In genomic region chr7:142586611-142587010, GRCh38 we compare ENCODE assay signal across 21 cellular contexts.
DNase-seq lines count a peak whose midpoint lies in the region; FAIRE-seq and TF ChIP-seq lines count a peak whose summit lies in the region.
"Had no signal": no experiment of that assay in that cellular context is flagged by ENCODE, and none has a peak within 500 bp of the region (broad histone marks: within the 10 kb centered on the region; RNA-seq: fewer than 3 reads in every experiment).

No MANE protein-coding gene starts in this region.

- no peaks in the 10 kb centered on the region for H3K79me1 ChIP-seq in neuronal stem cell (ENCODE audit: low read depth, low read length)

- H3K9me3 Mint-ChIP-seq in activated naive CD4-positive, alpha-beta T cell treated with anti-CD3 and anti-CD28 coated beads, Interleukin-2, amount 50 U/mL, for 24 hours: no peaks in the 10 kb centered on the region
- no peaks in the 10 kb centered on the region for H3K9me3 Mint-ChIP-seq in activated naive CD4-positive, alpha-beta T cell treated with anti-CD3 and anti-CD28 coated beads for 36 hours
- H3K9me3 Mint-ChIP-seq: CD4-positive, CD25-positive, alpha-beta regulatory T cell; CD8-positive, alpha-beta memory T cell; GM23338 had no signal

- DNase-seq in activated naive CD4-positive, alpha-beta T cell treated with anti-CD3 and anti-CD28 coated beads for 36 hours: no peak
- no peak for DNase-seq in GM12891 (ENCODE audit: insufficient read length, low spot score)
- peak; percentile 56 for DNase-seq in small intestine
- no peak for DNase-seq in stomach
- no peak for DNase-seq in neuronal stem cell (ENCODE audit: low spot score)
- DNase-seq: 8988T; CD4-positive, CD25-positive, alpha-beta regulatory T cell; CD8-positive, alpha-beta memory T cell; COR-L47; DMS 273 treated with DMSO at 0.1 percent for 48 hours; DMS53; HCEC 1CT had no signal

- H2AK5ac ChIP-seq in neuronal stem cell (ENCODE audit: low read depth, low read length): no peak overlapping the region

- FAIRE-seq in GM12891 (lab: Jason Lieb, UNC) (no peak), small intestine (lab: Jason Lieb, UNC) (no peak)
- FAIRE-seq: G401.6, GM12892, GM18507, H54 had no signal

- no peak overlapping the region for H3K18ac ChIP-seq in neuronal stem cell (ENCODE audit: low read length)

- no peaks in the 10 kb centered on the region for H3K27me3 Mint-ChIP-seq in activated naive CD4-positive, alpha-beta T cell treated with anti-CD3 and anti-CD28 coated beads, Interleukin-2, amount 50 U/mL, for 24 hours
- no peaks in the 10 kb centered on the region for H3K27me3 Mint-ChIP-seq in activated naive CD4-positive, alpha-beta T cell treated with anti-CD3 and anti-CD28 coated beads for 36 hours (ENCODE audit: low read depth)
- H3K27me3 Mint-ChIP-seq: B cell; CD4-positive, CD25-positive, alpha-beta regulatory T cell; CD8-positive, alpha-beta memory T cell had no signal

- H2BK12ac ChIP-seq in neuronal stem cell (ENCODE audit: low read length): no peak overlapping the region

- H3K27ac Mint-ChIP-seq in activated naive CD4-positive, alpha-beta T cell treated with anti-CD3 and anti-CD28 coated beads, Interleukin-2, amount 50 U/mL, for 24 hours: peak overlapping the region; percentile 71
- no peak overlapping the region for H3K27ac Mint-ChIP-seq in activated naive CD4-positive, alpha-beta T cell treated with anti-CD3 and anti-CD28 coated beads for 36 hours
- H3K27ac Mint-ChIP-seq: B cell, GM23338 had no signal

- H3K9me3 ChIP-seq in small intestine (ENCODE audit: control insufficient read depth, low read depth) (no peaks in the 10 kb centered on the region), stomach (no peaks in the 10 kb centered on the region), neuronal stem cell (replicated peaks in 1 of 2; ENCODE audit: control insufficient read depth in 2 of 2, insufficient read depth in 1 of 2, low read depth in 1 of 2, low read length in 2 of 2) (no peaks in the 10 kb centered on the region)
- H3K9me3 ChIP-seq: BLaER1 treated with 17β-estradiol and CSF1 and Interleukin-3, amounts not matched to agents 10 nM and 100 nM had no signal

- H2AFZ ChIP-seq in neuronal stem cell (ENCODE audit: low read length): no peak overlapping the region
- H2AFZ ChIP-seq: GM23338 had no signal

- no peak overlapping the region for H3K4ac ChIP-seq in neuronal stem cell (ENCODE audit: low read length)

- no peaks in the 10 kb centered on the region for H3K36me3 Mint-ChIP-seq in activated naive CD4-positive, alpha-beta T cell treated with anti-CD3 and anti-CD28 coated beads, Interleukin-2, amount 50 U/mL, for 24 hours
- no peaks in the 10 kb centered on the region for H3K36me3 Mint-ChIP-seq in activated naive CD4-positive, alpha-beta T cell treated with anti-CD3 and anti-CD28 coated beads for 36 hours (ENCODE audit: low read depth)
- H3K36me3 Mint-ChIP-seq: CD4-positive, CD25-positive, alpha-beta regulatory T cell had no signal

- WGBS in small intestine, 3 donors: 53 to 62% (median 55%) methylated on average over 3 of the region's 3 CpGs
- 56 to 80% (median 68%) methylated on average over 3 of the region's 3 CpGs for WGBS in stomach, 5 donors
- no CpG with 5 or more reads among the region's 3 CpGs for WGBS in neuronal stem cell (ENCODE audit: extremely low coverage in 2 of 2, insufficient read length in 2 of 2, insufficient replicate concordance in 1 of 2), 2 donors

- TF ChIP-seq CTCF in VCaP (conservative IDR thresholded peaks at IDR 0.05): no peak
- TF ChIP-seq CTCF in stomach (IDR thresholded peaks at IDR 0.05): no peak

- intact Hi-C loops in activated naive CD4-positive, alpha-beta T cell treated with anti-CD3 and anti-CD28 coated beads for 36 hours (cut with micrococcal nuclease): loop anchor here (1.0 to 5.0 kb wide), 5 partner anchors 28 to 199 kb away; no protein-coding TSS in a partner anchor
- intact Hi-C loops in stomach (cut with DNase I; ENCODE audit: low total_unique reads): no loop called here

- TF ChIP-seq POLR2A in GM12891 (IDR thresholded peaks at IDR 0.05; ENCODE audit: low read depth, low read length): no peak
- TF ChIP-seq POLR2A in stomach (IDR thresholded peaks at IDR 0.05): no peak

- no peak overlapping the region for H3K4me2 ChIP-seq in neuronal stem cell (ENCODE audit: insufficient read depth, low read length, poor library complexity, severe bottlenecking)
- H3K4me2 ChIP-seq: BLaER1 treated with 17β-estradiol and CSF1 and Interleukin-3, amounts not matched to agents 10 nM and 100 nM; GM23338 had no signal

- H4K8ac ChIP-seq in neuronal stem cell (ENCODE audit: low read depth, low read length): no peak overlapping the region

- no peak for TF ChIP-seq EP300 in stomach (IDR thresholded peaks at IDR 0.05)

- H3K23ac ChIP-seq in neuronal stem cell (ENCODE audit: low read depth, low read length, poor library complexity): no peak overlapping the region

- H3K27ac ChIP-seq in VCaP (peak overlapping the region; percentile 7; the same call in 1 of the 2 replicates), small intestine (ENCODE audit: low read depth in 1 of 2, low read length in 1 of 2) (no peak overlapping the region), stomach (no peak overlapping the region), neuronal stem cell (replicated peaks; ENCODE audit: low read length) (no peak overlapping the region)
- H3K27ac ChIP-seq: BLaER1 treated with 17β-estradiol and CSF1 and Interleukin-3, amounts not matched to agents 10 nM and 100 nM had no signal

- CTCF ChIA-PET in activated naive CD4-positive, alpha-beta T cell treated with anti-CD3 and anti-CD28 coated beads for 36 hours (lab: Charles Lee): interaction anchor here (0.7 to 2.9 kb wide), 9 partner anchors 27 to 227 kb away, joined by 3 to 20 read pairs (median 6); no protein-coding TSS in a partner anchor

- H3K14ac ChIP-seq in neuronal stem cell (ENCODE audit: low read length): no peak overlapping the region

- H3K4me3 ChIP-seq in small intestine (ENCODE audit: low read depth in 1 of 2, low read length in 2 of 2) (no peak overlapping the region), stomach (no peak overlapping the region), neuronal stem cell (ENCODE audit: low read length in 2 of 2) (no peak overlapping the region)
- H3K4me3 ChIP-seq: BLaER1 treated with 17β-estradiol and CSF1 and Interleukin-3, amounts not matched to agents 10 nM and 100 nM; GM23338 had no signal

- H3K4me1 ChIP-seq in small intestine (ENCODE audit: control insufficient read depth in 2 of 2, insufficient read depth in 1 of 2, low read depth in 1 of 2, low read length in 1 of 2) (no peaks in the 10 kb centered on the region), stomach (no peaks in the 10 kb centered on the region), neuronal stem cell (ENCODE audit: control insufficient read depth in 2 of 2, insufficient read depth in 1 of 2, low read depth in 1 of 2, low read length in 2 of 2) (no peaks in the 10 kb centered on the region)

- no peak overlapping the region for H2BK120ac ChIP-seq in neuronal stem cell (ENCODE audit: low read depth, low read length)

- H3K4me1 Mint-ChIP-seq in activated naive CD4-positive, alpha-beta T cell treated with anti-CD3 and anti-CD28 coated beads, Interleukin-2, amount 50 U/mL, for 24 hours: peaks cover 21% of the 10 kb centered on the region
- H3K4me1 Mint-ChIP-seq in activated naive CD4-positive, alpha-beta T cell treated with anti-CD3 and anti-CD28 coated beads for 36 hours (ENCODE audit: low read depth): peaks cover 16% of the 10 kb centered on the region

- H3K36me3 ChIP-seq in small intestine (ENCODE audit: control insufficient read depth in 2 of 2, insufficient read depth in 2 of 2, low read length in 2 of 2) (no peaks in the 10 kb centered on the region), stomach (no peaks in the 10 kb centered on the region), neuronal stem cell (replicated peaks in 1 of 2; ENCODE audit: control insufficient read depth in 2 of 2, insufficient read depth in 2 of 2, low read length in 2 of 2) (no peaks in the 10 kb centered on the region)
- H3K36me3 ChIP-seq: BLaER1 treated with 17β-estradiol and CSF1 and Interleukin-3, amounts not matched to agents 10 nM and 100 nM had no signal

- H3K9ac ChIP-seq in neuronal stem cell (ENCODE audit: low read depth, low read length, poor library complexity): no peak overlapping the region
- H3K9ac ChIP-seq: BLaER1 treated with 17β-estradiol and CSF1 and Interleukin-3, amounts not matched to agents 10 nM and 100 nM had no signal

- H4K91ac ChIP-seq in neuronal stem cell (ENCODE audit: low read depth, low read length, poor library complexity): no peak overlapping the region

- H3K27me3 ChIP-seq in small intestine (ENCODE audit: control insufficient read depth in 2 of 2, insufficient read depth in 2 of 2, low read length in 2 of 2) (no peaks in the 10 kb centered on the region), stomach (no peaks in the 10 kb centered on the region), neuronal stem cell (ENCODE audit: control insufficient read depth in 3 of 3, insufficient read depth in 3 of 3, low read depth in 1 of 3, low read length in 3 of 3) (no peaks in the 10 kb centered on the region)
- H3K27me3 ChIP-seq: BLaER1 treated with 17β-estradiol and CSF1 and Interleukin-3, amounts not matched to agents 10 nM and 100 nM had no signal

- no peak overlapping the region for H3K4me3 Mint-ChIP-seq in activated naive CD4-positive, alpha-beta T cell treated with anti-CD3 and anti-CD28 coated beads, Interleukin-2, amount 50 U/mL, for 24 hours
- no peak overlapping the region for H3K4me3 Mint-ChIP-seq in activated naive CD4-positive, alpha-beta T cell treated with anti-CD3 and anti-CD28 coated beads for 36 hours
- H3K4me3 Mint-ChIP-seq: B cell; CD4-positive, CD25-positive, alpha-beta regulatory T cell; CD8-positive, alpha-beta memory T cell; GM23338 had no signal

- H2BK5ac ChIP-seq in neuronal stem cell (ENCODE audit: low read length): no peak overlapping the region

- H2BK15ac ChIP-seq in neuronal stem cell (ENCODE audit: low read length): no peak overlapping the region

TF ChIP-seq in GM12891, 5 proteins besides CTCF, POLR2A, EP300 and RAD21:
- TF ChIP-seq TAF1 (IDR thresholded peaks at IDR 0.05; ENCODE audit: low read depth, low read length) (no peak), SPI1 (IDR thresholded peaks at IDR 0.05; ENCODE audit: low read depth, low read length) (0 out of 2 replicates have a peak, but pooled peaks have one; percentile 19)
TF ChIP-seq in GM12891: peak in this region for 1.
